Comparison of ENCODE assay signal across 2 cellular contexts in genomic region chr21:43879348-43880110, GRCh38.
TF ChIP-seq lines count a peak whose summit lies in the region.

No MANE protein-coding gene starts in this region.

TF ChIP-seq in HCT116, 20 proteins besides CTCF, POLR2A, EP300 and RAD21 (continued from another document):
- no peak for TF ChIP-seq ATF3 (IDR thresholded peaks at IDR 0.05)
- TF ChIP-seq ZFX (IDR thresholded peaks at IDR 0.05) = no peak
- TF ChIP-seq TCF7L2 (IDR thresholded peaks at IDR 0.05; ENCODE audit: borderline replicate concordance, extremely low read depth, insufficient read depth, insufficient read length) = no peak
- TF ChIP-seq CEBPB (IDR thresholded peaks at IDR 0.05; ENCODE audit: low read depth) = no peak
- no peak for TF ChIP-seq JUND (IDR thresholded peaks at IDR 0.05)
- TF ChIP-seq SIN3A (IDR thresholded peaks at IDR 0.05; ENCODE audit: low read depth) = no peak
- TF ChIP-seq ZNF274 (IDR thresholded peaks at IDR 0.05; ENCODE audit: low read depth, low read length) = no peak
- TF ChIP-seq ELF1 (IDR thresholded peaks at IDR 0.05; ENCODE audit: borderline replicate concordance, low read depth) = no peak
- no peak for TF ChIP-seq ZBTB33 (IDR thresholded peaks at IDR 0.05; ENCODE audit: extremely low read depth, insufficient replicate concordance, low read length)
- TF ChIP-seq SP1 (IDR thresholded peaks at IDR 0.05; ENCODE audit: low read depth) = no peak
- TF ChIP-seq, protein P1, sequence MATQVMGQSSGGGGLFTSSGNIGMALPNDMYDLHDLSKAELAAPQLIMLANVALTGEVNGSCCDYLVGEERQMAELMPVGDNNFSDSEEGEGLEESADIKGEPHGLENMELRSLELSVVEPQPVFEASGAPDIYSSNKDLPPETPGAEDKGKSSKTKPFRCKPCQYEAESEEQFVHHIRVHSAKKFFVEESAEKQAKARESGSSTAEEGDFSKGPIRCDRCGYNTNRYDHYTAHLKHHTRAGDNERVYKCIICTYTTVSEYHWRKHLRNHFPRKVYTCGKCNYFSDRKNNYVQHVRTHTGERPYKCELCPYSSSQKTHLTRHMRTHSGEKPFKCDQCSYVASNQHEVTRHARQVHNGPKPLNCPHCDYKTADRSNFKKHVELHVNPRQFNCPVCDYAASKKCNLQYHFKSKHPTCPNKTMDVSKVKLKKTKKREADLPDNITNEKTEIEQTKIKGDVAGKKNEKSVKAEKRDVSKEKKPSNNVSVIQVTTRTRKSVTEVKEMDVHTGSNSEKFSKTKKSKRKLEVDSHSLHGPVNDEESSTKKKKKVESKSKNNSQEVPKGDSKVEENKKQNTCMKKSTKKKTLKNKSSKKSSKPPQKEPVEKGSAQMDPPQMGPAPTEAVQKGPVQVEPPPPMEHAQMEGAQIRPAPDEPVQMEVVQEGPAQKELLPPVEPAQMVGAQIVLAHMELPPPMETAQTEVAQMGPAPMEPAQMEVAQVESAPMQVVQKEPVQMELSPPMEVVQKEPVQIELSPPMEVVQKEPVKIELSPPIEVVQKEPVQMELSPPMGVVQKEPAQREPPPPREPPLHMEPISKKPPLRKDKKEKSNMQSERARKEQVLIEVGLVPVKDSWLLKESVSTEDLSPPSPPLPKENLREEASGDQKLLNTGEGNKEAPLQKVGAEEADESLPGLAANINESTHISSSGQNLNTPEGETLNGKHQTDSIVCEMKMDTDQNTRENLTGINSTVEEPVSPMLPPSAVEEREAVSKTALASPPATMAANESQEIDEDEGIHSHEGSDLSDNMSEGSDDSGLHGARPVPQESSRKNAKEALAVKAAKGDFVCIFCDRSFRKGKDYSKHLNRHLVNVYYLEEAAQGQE (IDR thresholded peaks at IDR 0.05; ENCODE audit: low read depth) = no peak
- TF ChIP-seq POLR2AphosphoS5 (IDR thresholded peaks at IDR 0.05; ENCODE audit: low read depth, low read length) = no peak
- TF ChIP-seq YY1 (IDR thresholded peaks at IDR 0.05; ENCODE audit: extremely low read depth, insufficient replicate concordance, low read depth, low read length) = no peak
- TF ChIP-seq CBX3 (IDR thresholded peaks at IDR 0.05; ENCODE audit: low read depth) = no peak
- no peak for TF ChIP-seq EGR1 (IDR thresholded peaks at IDR 0.05; ENCODE audit: low read depth)

TF ChIP-seq in GM23338, 12 proteins besides CTCF, POLR2A, EP300 and RAD21 (continued from another document):
- TF ChIP-seq ZNF462 (CRISPR knock-in tag; IDR thresholded peaks at IDR 0.05) = no peak
- no peak for TF ChIP-seq POLR2AphosphoS5 (IDR thresholded peaks at IDR 0.05; ENCODE audit: low read depth)
- TF ChIP-seq JUNB (IDR thresholded peaks at IDR 0.05; ENCODE audit: unreplicated experiment) = no peak
- TF ChIP-seq ZNF331 (CRISPR knock-in tag; IDR thresholded peaks at IDR 0.05; ENCODE audit: low read depth) = no peak
- TF ChIP-seq, protein P1 (IDR thresholded peaks at IDR 0.05; ENCODE audit: unreplicated experiment) = no peak
- TF ChIP-seq EZH2 (IDR thresholded peaks at IDR 0.05; ENCODE audit: low read depth, unreplicated experiment) = no peak
